Comparison of ENCODE assay signal across 1 cellular context in the genomic region with DNA sequence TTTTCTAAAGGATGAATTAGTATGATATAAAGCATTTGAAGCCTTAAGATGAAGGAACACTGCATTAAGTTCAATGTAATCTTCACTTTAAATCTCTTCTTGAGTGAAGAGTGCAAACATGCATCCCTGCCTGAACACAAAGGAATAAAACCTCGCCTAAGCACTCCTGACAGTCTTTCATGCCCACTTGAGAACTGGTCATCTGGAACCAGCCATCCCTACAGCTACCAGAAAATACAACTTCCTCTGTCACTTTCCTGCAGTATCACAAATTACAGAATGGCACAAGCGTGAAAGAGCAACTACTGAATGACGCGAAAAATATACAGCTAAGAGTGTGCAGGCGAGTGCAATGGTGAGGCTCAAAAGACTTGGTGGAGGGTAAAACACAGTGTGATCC.
TF ChIP-seq lines count a peak whose summit lies in the region.

No MANE protein-coding gene starts in this region.

TF ChIP-seq in HepG2, 621 proteins besides CTCF, POLR2A, EP300 and RAD21 (continued from another document):
- no peak for TF ChIP-seq ZBTB37 (CRISPR knock-in tag; IDR thresholded peaks at IDR 0.05)
- TF ChIP-seq ZNF333 (CRISPR knock-in tag; IDR thresholded peaks at IDR 0.05; ENCODE audit: borderline replicate concordance) = no peak
- TF ChIP-seq AGO2 (optimal IDR thresholded peaks at IDR 0.05; ENCODE audit: low read depth, low read length) = no peak
- no peak for TF ChIP-seq PITX1 (CRISPR knock-in tag; IDR thresholded peaks at IDR 0.05)
- no peak for TF ChIP-seq ZNF292 (CRISPR knock-in tag; IDR thresholded peaks at IDR 0.05; ENCODE audit: borderline replicate concordance, low read depth)
- no peak for TF ChIP-seq PRDM15 (CRISPR knock-in tag; IDR thresholded peaks at IDR 0.05)
